Comparison of ENCODE assay signal across 2 cellular contexts in genomic region chr17:81026266-81027036, GRCh38.
TF ChIP-seq lines count a peak whose summit lies in the region.

No MANE protein-coding gene starts in this region.

TF ChIP-seq in SK-N-SH, 30 proteins besides CTCF, POLR2A, EP300 and RAD21 (continued from another document):
- TF ChIP-seq REST (IDR thresholded peaks at IDR 0.05; ENCODE audit: low read depth, low read length) (no peak), NFIC (IDR thresholded peaks at IDR 0.05; ENCODE audit: borderline replicate concordance) (no peak), USF1 (IDR thresholded peaks at IDR 0.05; ENCODE audit: borderline replicate concordance, low read depth) (no peak), JUND (IDR thresholded peaks at IDR 0.05) (no peak), TEAD4 (IDR thresholded peaks at IDR 0.05; ENCODE audit: borderline replicate concordance, insufficient read depth) (no peak), FOSL2 (IDR thresholded peaks at IDR 0.05; ENCODE audit: borderline replicate concordance, low read depth) (no peak), SIN3A (IDR thresholded peaks at IDR 0.05; ENCODE audit: borderline replicate concordance, low read depth, low read length) (no peak), NRF1 (IDR thresholded peaks at IDR 0.05; ENCODE audit: low read depth, low read length) (no peak), MAX (IDR thresholded peaks at IDR 0.05; ENCODE audit: low read depth) (no peak), ZBTB33 (IDR thresholded peaks at IDR 0.05; ENCODE audit: borderline replicate concordance, low read depth) (no peak)

TF ChIP-seq in SK-N-SH treated with all-trans-retinoic acid at 6 μM for 48 hours, 23 proteins besides CTCF, POLR2A, EP300 and RAD21 (continued from another document):
- TF ChIP-seq CSRNP3 (CRISPR knock-in tag; IDR thresholded peaks at IDR 0.05), result no peak
